In the genomic region with DNA sequence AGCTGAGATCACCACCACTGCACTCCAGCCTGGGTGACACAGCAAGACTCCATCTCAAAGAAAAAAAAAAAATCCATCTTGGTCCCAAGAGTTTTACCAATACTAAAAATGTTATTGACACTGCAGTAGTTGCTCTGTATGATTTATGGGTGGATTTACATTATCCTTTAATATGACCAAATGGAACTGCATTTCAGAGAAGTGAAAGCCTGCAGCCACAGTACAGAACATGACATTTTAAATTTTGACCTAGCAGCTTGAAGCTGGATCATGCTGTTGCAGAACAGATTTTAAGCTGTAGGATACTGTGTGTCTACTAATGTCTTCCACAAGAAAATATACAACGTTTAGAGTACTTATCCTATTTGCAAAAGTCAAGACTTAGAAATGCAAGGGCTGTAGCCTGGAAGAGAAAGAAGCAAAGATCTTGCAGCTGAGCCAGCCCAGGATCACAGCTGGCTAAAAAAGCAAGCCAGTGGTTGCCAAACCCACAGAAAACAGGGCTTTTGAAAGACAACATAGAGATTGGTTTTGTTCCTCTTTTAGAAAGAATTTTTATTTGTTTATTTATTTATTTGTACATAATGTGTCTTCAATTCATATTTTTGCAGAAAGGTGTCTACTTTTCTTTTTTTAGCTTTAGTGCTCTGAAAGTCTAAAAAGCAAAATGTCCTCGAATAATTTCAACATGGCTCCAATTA, we compare ENCODE assay signal across 20 cellular contexts. TPM values are rescaled to one million over a fixed set of nuclear protein-coding genes. Genes with fewer than 3 reads are reported as not detected.
DNase-seq lines count a peak whose midpoint lies in the region; ATAC-seq, FAIRE-seq and TF ChIP-seq lines count a peak whose summit lies in the region.
"Had no signal": no experiment of that assay in that cellular context is flagged by ENCODE, and none has a peak within 500 bp of the region (broad histone marks: within the 10 kb centered on the region; RNA-seq: fewer than 3 reads in every experiment).

No MANE protein-coding gene starts in this region.

- CTCF ChIA-PET in K562 (lab: Yijun Ruan, JAX; ENCODE audit: low intra/inter-chr PET ratio) = interaction anchor here (0.6 kb wide), 1 partner anchor 34 kb away, joined by 4 read pairs; no protein-coding TSS in a partner anchor

- H3K4me3 ChIP-seq in K562 = no peak overlapping the region
- no peak overlapping the region for H3K4me3 ChIP-seq in suprapubic skin
- H3K4me3 ChIP-seq: A549, adrenal gland, coronary artery, esophagus muscularis mucosa, lung, skin epidermis had no signal

- no peaks in the 10 kb centered on the region for H4K20me1 ChIP-seq in K562 (replicated peaks; ENCODE audit: control insufficient read depth, insufficient read depth, low read length)

- peak; percentile 22 for DNase-seq in AG20443 (ENCODE audit: low spot score)
- DNase-seq in K562 (ENCODE audit: extremely low read depth in 1 of 4, low spot score in 3 of 4) = no peak
- no peak for DNase-seq in SW480 (ENCODE audit: low spot score)
- DNase-seq in NCI-H2196 treated with DMSO at 0.1 percent for 48 hours (lab: John Stamatoyannopoulos, UW; ENCODE audit: unreplicated experiment) = no peak
- DNase-seq in suprapubic skin (ENCODE audit: low spot score in 2 of 2) = no peak
- no peak for DNase-seq in glutamatergic neuron
- DNase-seq: activated CD4-positive, alpha-beta T cell treated with anti-CD3 and anti-CD28 coated beads, Interleukin-2, amount 10 ng/mL, durations not matched to agents 7 days and 5 days; activated T-cell treated with anti-CD3 and anti-CD28 coated beads, Interleukin-2, amount 50 U/mL, for 48 hours; adrenal gland; NCI-H2029 treated with DMSO at 0.1 percent for 48 hours; NCI-H748 treated with DMSO at 0.1 percent for 48 hours; SHP77 had no signal

- H3K27ac Mint-ChIP-seq in glutamatergic neuron (ENCODE audit: unreplicated experiment) = no peak overlapping the region
- H3K27ac Mint-ChIP-seq: activated CD4-positive, alpha-beta T cell treated with anti-CD3 and anti-CD28 coated beads, Interleukin-2, amount 10 ng/mL, durations not matched to agents 7 days and 5 days; T-helper 2 cell treated with Interferon-gamma antibody and Interleukin-4, amounts not matched to agents 5 μg/mL and 100 μg/mL, for 36 hours had no signal

- no peaks in the 10 kb centered on the region for H3K36me3 Mint-ChIP-seq in glutamatergic neuron (ENCODE audit: unreplicated experiment)

- in situ Hi-C loops in K562 (cut with MboI) = no loop called here

- H3K27me3 ChIP-seq in K562 (ENCODE audit: control insufficient read depth in 2 of 2, insufficient read depth in 2 of 2, low read length in 2 of 2) (no peaks in the 10 kb centered on the region), suprapubic skin (no peaks in the 10 kb centered on the region)
- H3K27me3 ChIP-seq: adrenal gland, esophagus muscularis mucosa had no signal

- no peak for TF ChIP-seq CTCF in K562 (IDR thresholded peaks at IDR 0.05 in 2 of 3, conservative IDR thresholded peaks at IDR 0.05 in 1 of 3; ENCODE audit: insufficient read depth in 2 of 3, low read depth in 1 of 3, low read length in 3 of 3)
- TF ChIP-seq CTCF in suprapubic skin (IDR thresholded peaks at IDR 0.05) = no peak
- TF ChIP-seq CTCF in glutamatergic neuron (IDR thresholded peaks at IDR 0.05; ENCODE audit: partially characterized antibody, unreplicated experiment) = no peak

- 75% methylated on average over 2 of the region's 2 CpGs for WGBS in K562 (ENCODE audit: insufficient coverage, low coverage, missing lambda C conversion rate)
- 39% methylated on average over 2 of the region's 2 CpGs for WGBS in suprapubic skin

- POLR2A ChIA-PET in K562 (lab: Yijun Ruan, JAX) = interaction anchor here (1.0 to 2.2 kb wide), 2 partner anchors 10 to 16 kb away, joined by 5 to 7 read pairs; no protein-coding TSS in a partner anchor

- H3K79me2 ChIP-seq in K562 (ENCODE audit: control insufficient read depth, insufficient read depth, low read length) = no peaks in the 10 kb centered on the region

- TF ChIP-seq POLR2A in K562 (conservative IDR thresholded peaks at IDR 0.05) (no peak), suprapubic skin (IDR thresholded peaks at IDR 0.05) (no peak)

- ATAC-seq in GM21390 (IDR thresholded peaks at IDR 0.05; ENCODE audit: unreplicated experiment) (peak; percentile 44), HG03175 (IDR thresholded peaks at IDR 0.05; ENCODE audit: unreplicated experiment) (peak; percentile 23), K562 (no peak)
- ATAC-seq: A549 had no signal

- H3K9me3 Mint-ChIP-seq in glutamatergic neuron (ENCODE audit: unreplicated experiment) = no peaks in the 10 kb centered on the region
- H3K9me3 Mint-ChIP-seq: activated CD4-positive, alpha-beta T cell treated with anti-CD3 and anti-CD28 coated beads, Interleukin-2, amount 10 ng/mL, durations not matched to agents 7 days and 5 days; T-helper 2 cell treated with Interferon-gamma antibody and Interleukin-4, amounts not matched to agents 5 μg/mL and 100 μg/mL, for 36 hours had no signal

- TF ChIP-seq RAD21 in K562 (CRISPR knock-in tag; conservative IDR thresholded peaks at IDR 0.05 in 1 of 2, IDR thresholded peaks at IDR 0.05 in 1 of 2) = no peak

- H3K4me1 ChIP-seq in K562 (replicated peaks in 1 of 2; ENCODE audit: control insufficient read depth in 2 of 2, insufficient read depth in 2 of 2, low read length in 2 of 2) (peaks cover 0 to 12% of the 10 kb centered on the region in 2 experiments; a peak in 2 of 5 replicates), suprapubic skin (peaks cover 16% of the 10 kb centered on the region)
- H3K4me1 ChIP-seq: A549 had no signal

- H3K9me1 ChIP-seq in K562 (ENCODE audit: control insufficient read depth, insufficient read depth, low read length) = no peaks in the 10 kb centered on the region

- no peaks in the 10 kb centered on the region for H3K4me1 Mint-ChIP-seq in glutamatergic neuron (ENCODE audit: low read depth, unreplicated experiment)

- no peaks in the 10 kb centered on the region for H3K27me3 Mint-ChIP-seq in glutamatergic neuron (ENCODE audit: unreplicated experiment)

- no peak overlapping the region for H3K4me2 ChIP-seq in K562 (ENCODE audit: insufficient read depth, low read length)
- H3K4me2 ChIP-seq: A549 had no signal

- TF ChIP-seq EP300 in K562 (IDR thresholded peaks at IDR 0.05; ENCODE audit: low read length) (no peak), suprapubic skin (IDR thresholded peaks at IDR 0.05) (no peak)

- no peaks in the 10 kb centered on the region for H3K9me3 ChIP-seq in K562 (replicated peaks; ENCODE audit: control insufficient read depth, insufficient read depth, low read depth, low read length)
- no peaks in the 10 kb centered on the region for H3K9me3 ChIP-seq in suprapubic skin
- H3K9me3 ChIP-seq: A549, adrenal gland, esophagus muscularis mucosa had no signal

- intact Hi-C loops in K562 (cut with micrococcal nuclease) = no loop called here

- H3K36me3 ChIP-seq in K562 (ENCODE audit: control insufficient read depth, insufficient read depth, low read length) (peaks cover 98% of the 10 kb centered on the region), suprapubic skin (no peaks in the 10 kb centered on the region)
- H3K36me3 ChIP-seq: adrenal gland had no signal

- no peak for FAIRE-seq in K562 (lab: Jason Lieb, UNC)
- FAIRE-seq: A549 had no signal

- no peak overlapping the region for H2AFZ ChIP-seq in K562 (ENCODE audit: low read depth, low read length)

- TSS peak; percentile 1 for BruUV-seq in K562 (replicated peaks; lab: Mats Ljungman, UMichigan)

- H3K27ac ChIP-seq in K562 (ENCODE audit: extremely low read depth, low read depth, low read length) = no peak overlapping the region
- no peak overlapping the region for H3K27ac ChIP-seq in suprapubic skin
- H3K27ac ChIP-seq: A549, adrenal gland, coronary artery, esophagus muscularis mucosa had no signal

- no peak overlapping the region for H3K4me3 Mint-ChIP-seq in glutamatergic neuron (ENCODE audit: unreplicated experiment)
- H3K4me3 Mint-ChIP-seq: activated CD4-positive, alpha-beta T cell treated with anti-CD3 and anti-CD28 coated beads, Interleukin-2, amount 10 ng/mL, durations not matched to agents 7 days and 5 days; T-helper 2 cell treated with Interferon-gamma antibody and Interleukin-4, amounts not matched to agents 5 μg/mL and 100 μg/mL, for 36 hours had no signal

- H3K9ac ChIP-seq in K562 (ENCODE audit: insufficient read depth in 1 of 2, low read depth in 2 of 2, low read length in 2 of 2) = no peak overlapping the region

TF ChIP-seq in K562, 482 proteins besides CTCF, POLR2A, EP300 and RAD21:
- TF ChIP-seq, protein P1, sequence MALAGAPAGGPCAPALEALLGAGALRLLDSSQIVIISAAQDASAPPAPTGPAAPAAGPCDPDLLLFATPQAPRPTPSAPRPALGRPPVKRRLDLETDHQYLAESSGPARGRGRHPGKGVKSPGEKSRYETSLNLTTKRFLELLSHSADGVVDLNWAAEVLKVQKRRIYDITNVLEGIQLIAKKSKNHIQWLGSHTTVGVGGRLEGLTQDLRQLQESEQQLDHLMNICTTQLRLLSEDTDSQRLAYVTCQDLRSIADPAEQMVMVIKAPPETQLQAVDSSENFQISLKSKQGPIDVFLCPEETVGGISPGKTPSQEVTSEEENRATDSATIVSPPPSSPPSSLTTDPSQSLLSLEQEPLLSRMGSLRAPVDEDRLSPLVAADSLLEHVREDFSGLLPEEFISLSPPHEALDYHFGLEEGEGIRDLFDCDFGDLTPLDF (CRISPR knock-in tag; IDR thresholded peaks at IDR 0.05) = no peak
- peak; percentile 40 for TF ChIP-seq RBM22 (IDR thresholded peaks at IDR 0.05; ENCODE audit: low read depth, low read length, poor library complexity, severe bottlenecking)

RNA-seq across cellular contexts. Expression of a gene that starts 55.2 kb away (rescaled TPM):
- total RNA-seq in K562 (2011; cell fraction: chromatin; rRNA removed; ENCODE audit: low replicate concordance) = not detected in 2 replicates
- not detected in 2 replicates for total RNA-seq in K562 (2011; cell fraction: nucleolus; rRNA removed)
- not detected in 2 replicates for total RNA-seq in K562 (2011; cell fraction: nucleoplasm; rRNA removed)
- total RNA-seq in K562 (2014; rRNA removed) (not detected in 2 replicates), K562 (2014; rRNA removed; fragmentation: Illumina TruSeq; extraction: Trizol) (not detected in 2 replicates), K562 (2015; rRNA removed; fragmentation: Illumina TruSeq; extraction: Trizol) (not detected in 2 replicates), K562 (2021) (not detected in 2 replicates), suprapubic skin (10 to 100 TPM; 11.6 to 28.8 (median 18.3) TPM), glutamatergic neuron (ENCODE audit: unreplicated experiment) (not detected)
- polyA plus RNA-seq in K562 (2011; rRNA removed) (not detected in 2 replicates), K562 (2014; fragmentation: Illumina TruSeq; extraction: Trizol) (not detected in 2 replicates), K562 (2014; fragmentation: Nextera tagmentation; extraction: Ambion mirVana) (under 1 TPM; 0.06 to 0.07 TPM), K562 (2014; rRNA removed) (not detected in 2 replicates)
- not detected in 2 replicates for polyA plus RNA-seq in K562 (2011; cell fraction: cytosol; rRNA removed)
- polyA plus RNA-seq in K562 (2011; cell fraction: nucleus; rRNA removed) = not detected in 2 replicates
- 0.05 and 0.15 TPM in 2 replicates for polyA plus RNA-seq in K562 (2012)
- not detected in 2 replicates for polyA minus RNA-seq in K562 (2011; rRNA and poly(A)+ RNA removed)
- polyA minus RNA-seq in K562 (2011; cell fraction: cytosol; rRNA and poly(A)+ RNA removed) = not detected in 2 replicates
- polyA minus RNA-seq in K562 (2011; cell fraction: nucleus; rRNA and poly(A)+ RNA removed) = not detected in 2 replicates
- total RNA-seq: activated CD4-positive, alpha-beta T cell treated with anti-CD3 and anti-CD28 coated beads, Interleukin-2, amount 10 ng/mL, durations not matched to agents 7 days and 5 days had no signal
- polyA plus RNA-seq: A549 had no signal

Comparison
In these comparisons a context has a peak if more than half of its experiments do, and no peak if none do; other contexts are left out.
1. RNA of a gene that starts 55.2 kb away (total RNA-seq): 11.6 to 28.8 TPM in suprapubic skin; not detected in glutamatergic neuron (single experiment) and not detected in K562; every median in the first group is over 10 times any median in the second.